Comparison of ENCODE assay signal across 8 cellular contexts in the genomic region with DNA sequence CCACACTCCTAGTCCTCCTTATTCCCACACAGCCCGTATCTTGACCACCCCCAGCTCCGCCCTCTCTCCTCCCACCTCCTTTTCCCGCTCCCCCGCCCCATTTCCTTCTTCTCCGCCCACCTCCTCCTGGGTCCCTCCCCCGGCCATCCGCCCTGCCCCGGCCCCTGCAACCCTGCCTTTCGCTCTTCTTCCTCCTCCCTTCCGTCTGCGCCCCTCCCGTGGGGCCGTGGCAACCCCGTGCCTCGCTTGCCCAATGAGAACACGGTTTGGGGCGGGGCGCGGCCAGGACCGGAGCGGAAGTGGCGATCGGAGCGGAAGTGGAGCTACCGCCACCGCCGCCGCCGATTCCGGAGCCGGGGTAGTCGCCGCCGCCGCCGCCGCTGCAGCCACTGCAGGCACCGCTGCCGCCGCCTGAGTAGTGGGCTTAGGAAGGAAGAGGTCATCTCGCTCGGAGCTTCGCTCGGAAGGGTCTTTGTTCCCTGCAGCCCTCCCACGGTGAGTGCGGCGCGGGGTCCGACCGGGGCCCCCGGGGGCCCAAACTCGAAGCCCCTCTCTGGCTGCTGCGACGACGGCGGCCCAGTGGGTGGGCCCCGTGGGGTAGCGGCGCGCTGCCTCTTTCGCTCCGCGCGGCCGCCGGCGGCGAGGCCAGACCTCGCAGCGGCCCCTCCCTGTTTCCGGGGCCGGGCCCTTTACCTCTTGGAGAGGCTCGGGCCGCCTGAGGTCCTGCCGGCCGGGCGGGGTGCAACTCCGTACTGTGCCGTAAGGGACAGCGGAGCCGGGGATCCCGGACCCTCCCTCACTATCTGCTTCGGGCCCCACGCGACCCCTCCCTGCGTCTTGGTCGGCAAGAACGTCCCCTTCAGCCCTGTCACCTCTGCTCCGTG. TPM values are rescaled to one million over a fixed set of nuclear protein-coding genes. Genes with fewer than 3 reads are reported as not detected.
DNase-seq lines count a peak whose midpoint lies in the region; ATAC-seq and TF ChIP-seq lines count a peak whose summit lies in the region.

A gene (plus strand): TSS at position 314 of the 884 bp plus-strand sequence. CDS start 15,829 bp downstream, outside the sequence.

- DNase-seq in NCI-H1436 (lab: John Stamatoyannopoulos, UW) (peak; percentile 97), T follicular helper cell (ENCODE audit: low read depth) (peak; percentile 93), adipocyte (ENCODE audit: low read depth) (peak; percentile 100), cardiac septum (ENCODE audit: low spot score) (peak; percentile 99), pons (ENCODE audit: low spot score) (peak; percentile 97), type B pancreatic cell (ENCODE audit: extremely low spot score, unreplicated experiment) (peak; percentile 99)

- H3K9ac ChIP-seq in adipocyte (ENCODE audit: low read length), result peak within 1 kb of the TSS; percentile 99

- H3K4me3 Mint-ChIP-seq in type B pancreatic cell, result peak within 1 kb of the TSS; percentile 98

- peaks cover 54% of the 10 kb centered on the region for H3K4me1 ChIP-seq in adipocyte (ENCODE audit: control insufficient read depth, insufficient read depth, low read length)

- no peaks in the 10 kb centered on the region for H3K27me3 ChIP-seq in adipocyte (replicated peaks; ENCODE audit: control insufficient read depth, insufficient read depth, low read length)

- TF ChIP-seq CTCF in GM12873 (IDR thresholded peaks at IDR 0.05; ENCODE audit: insufficient read depth, low read depth, low read length, missing control alignments) (peak; percentile 12), type B pancreatic cell (conservative IDR thresholded peaks at IDR 0.05) (peak; percentile 49)

- H3K36me3 Mint-ChIP-seq in type B pancreatic cell, result no peaks in the 10 kb centered on the region

- H3K9me3 Mint-ChIP-seq in type B pancreatic cell, result no peaks in the 10 kb centered on the region

- intact Hi-C loops in cardiac septum (cut with DNase I), result loop anchor here (1.0 kb wide), 1 partner anchor 75 kb away; a partner anchor contains a TSS

- peak within 1 kb of the TSS; percentile 99 for H3K4me3 ChIP-seq in adipocyte (ENCODE audit: low read length)

- peak; percentile 92 for ATAC-seq in HG02763 (IDR thresholded peaks at IDR 0.05; ENCODE audit: unreplicated experiment)

- no peaks in the 10 kb centered on the region for H3K36me3 ChIP-seq in adipocyte (ENCODE audit: control insufficient read depth, insufficient read depth, low read length, severe bottlenecking)

- H3K9me3 ChIP-seq in adipocyte (ENCODE audit: control insufficient read depth, low read length), result no peaks in the 10 kb centered on the region

- H3K27ac Mint-ChIP-seq in type B pancreatic cell, result peak within 1 kb of the TSS; percentile 95

- peaks cover 30% of the 10 kb centered on the region for H3K4me1 Mint-ChIP-seq in type B pancreatic cell (ENCODE audit: unreplicated experiment)

- H3K27me3 Mint-ChIP-seq in type B pancreatic cell, result no peaks in the 10 kb centered on the region

RNA-seq across cellular contexts. Expression of the gene that starts here (rescaled TPM):
- total RNA-seq in cardiac septum, result 118 TPM
- total RNA-seq in type B pancreatic cell (ENCODE audit: low replicate concordance), result 153 and 183 TPM in 2 replicates

Comparison
In these comparisons a context has a peak if more than half of its experiments do, and no peak if none do; other contexts are left out.
1. Peak in every context shown above with its lines: DNase-seq, ATAC-seq and H3K4me3 ChIP-seq.